In the genomic region with DNA sequence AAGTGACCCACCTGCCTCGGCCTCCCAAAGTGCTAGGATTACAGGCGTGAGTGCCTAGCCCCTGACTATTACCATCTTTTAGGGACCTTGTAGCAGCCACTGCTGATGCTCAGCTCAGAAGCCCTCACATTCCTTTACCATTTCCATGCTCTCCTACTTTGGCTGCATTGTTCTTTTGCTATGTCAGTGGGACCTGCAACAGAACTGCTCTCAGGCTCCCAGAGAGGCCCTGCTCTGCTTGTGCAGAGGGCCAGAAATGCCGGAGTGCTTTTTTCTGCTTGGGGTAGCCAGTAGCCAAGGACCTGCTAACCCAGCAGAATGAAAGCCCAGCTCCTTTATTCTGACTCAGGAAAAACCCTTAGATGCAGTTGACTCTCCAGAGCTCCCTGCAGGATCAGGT, we compare ENCODE assay signal across 20 cellular contexts. TPM values are rescaled to one million over a fixed set of nuclear protein-coding genes. Genes with fewer than 3 reads are reported as not detected.
DNase-seq lines count a peak whose midpoint lies in the region; ATAC-seq, FAIRE-seq and TF ChIP-seq lines count a peak whose summit lies in the region.
"Had no signal": no experiment of that assay in that cellular context is flagged by ENCODE, and none has a peak within 500 bp of the region (broad histone marks: within the 10 kb centered on the region; RNA-seq: fewer than 3 reads in every experiment).

No MANE protein-coding gene starts in this region.

- H3K9ac ChIP-seq in BLaER1 treated with 17β-estradiol and CSF1 and Interleukin-3, amounts not matched to agents 10 nM and 100 nM, result no peak overlapping the region
- H3K9ac ChIP-seq in H1 (replicated peaks in 1 of 4; ENCODE audit: extremely low read depth in 1 of 4, low read depth in 3 of 4, low read length in 3 of 4), result no peak overlapping the region
- H3K9ac ChIP-seq: KMS-11 had no signal

- H2BK20ac ChIP-seq in H1 (ENCODE audit: low read length), result no peak overlapping the region

- TF ChIP-seq POLR2A in H1 (IDR thresholded peaks at IDR 0.05; ENCODE audit: control extremely low read depth in 1 of 2, low read depth in 2 of 2, low read length in 2 of 2), result no peak

- peak overlapping the region in 6 of 11 experiments; percentile 5 to 26 (median 10); a peak in 6 of 22 replicates for H3K4me2 ChIP-seq in BLaER1 treated with 17β-estradiol and CSF1 and Interleukin-3, amounts not matched to agents 10 nM and 100 nM
- H3K4me2 ChIP-seq in H1 (ENCODE audit: insufficient read depth in 1 of 2, low read depth in 2 of 2, low read length in 2 of 2) (no peak overlapping the region), osteoblast (ENCODE audit: insufficient read depth, low read length) (no peak overlapping the region)
- H3K4me2 ChIP-seq: KMS-11 had no signal

- H3K27me3 ChIP-seq in BLaER1 treated with 17β-estradiol and CSF1 and Interleukin-3, amounts not matched to agents 10 nM and 100 nM, result no peaks in the 10 kb centered on the region
- no peaks in the 10 kb centered on the region for H3K27me3 ChIP-seq in H1 (replicated peaks in 1 of 4; ENCODE audit: control insufficient read depth in 3 of 4, extremely low read depth in 1 of 4, insufficient read depth in 3 of 4, low read length in 3 of 4)
- H3K27me3 ChIP-seq in osteoblast (ENCODE audit: insufficient read depth, low read length), result peaks cover 14% of the 10 kb centered on the region

- H4K91ac ChIP-seq in H1 (replicated peaks; ENCODE audit: insufficient read length, low read length), result no peak overlapping the region

- H3K27ac ChIP-seq in BLaER1 treated with 17β-estradiol and CSF1 and Interleukin-3, amounts not matched to agents 10 nM and 100 nM, result no peak overlapping the region
- H3K27ac ChIP-seq in H1 (ENCODE audit: low read depth, low read length) (no peak overlapping the region), osteoblast (ENCODE audit: low read depth, low read length) (no peak overlapping the region)
- H3K27ac ChIP-seq: KMS-11 had no signal

- no peak overlapping the region for H3K14ac ChIP-seq in H1 (ENCODE audit: insufficient read length)

- no peak overlapping the region for H2BK5ac ChIP-seq in H1 (ENCODE audit: low read depth, low read length)

- H2BK15ac ChIP-seq in H1 (ENCODE audit: low read length), result no peak overlapping the region

- no peak overlapping the region for H2AFZ ChIP-seq in H1 (ENCODE audit: low read length)
- no peak overlapping the region for H2AFZ ChIP-seq in osteoblast (ENCODE audit: low read length)

- no peaks in the 10 kb centered on the region for H3K79me2 ChIP-seq in H1 (ENCODE audit: control insufficient read depth in 1 of 2, insufficient read depth in 2 of 2, low read length in 2 of 2)
- H3K79me2 ChIP-seq in osteoblast (ENCODE audit: insufficient read depth, low read length), result no peaks in the 10 kb centered on the region

- no peak overlapping the region for H2AK5ac ChIP-seq in H1 (ENCODE audit: low read depth, low read length)

- no peak overlapping the region for H3K56ac ChIP-seq in H1 (replicated peaks; ENCODE audit: insufficient read length, low read depth, low read length)

- no peak for TF ChIP-seq RAD21 in H1 (IDR thresholded peaks at IDR 0.05 in 1 of 2, conservative IDR thresholded peaks at IDR 0.05 in 1 of 2; ENCODE audit: low read depth in 2 of 2, low read length in 2 of 2)

- TF ChIP-seq EP300 in H1 (IDR thresholded peaks at IDR 0.05; ENCODE audit: borderline replicate concordance in 1 of 2, low read depth in 2 of 2, low read length in 2 of 2), result no peak

- H3K4me1 ChIP-seq in BLaER1 treated with 17β-estradiol and CSF1 and Interleukin-3, amounts not matched to agents 10 nM and 100 nM, result peaks cover 20 to 40% (median 35%) of the 10 kb centered on the region in 10 experiments
- H3K4me1 ChIP-seq in H1 (replicated peaks in 1 of 4; ENCODE audit: control insufficient read depth in 3 of 4, insufficient read depth in 4 of 4, low read length in 3 of 4), result peaks cover 0 to 10% (median 6%) of the 10 kb centered on the region in 4 experiments
- H3K4me1 ChIP-seq in osteoblast (ENCODE audit: insufficient read depth, low read length), result no peaks in the 10 kb centered on the region

- H3K23me2 ChIP-seq in H1 (ENCODE audit: low read depth, low read length), result no peaks in the 10 kb centered on the region

- in situ Hi-C loops in G401 (cut with HindIII; ENCODE audit: low sequenced_read_pairs), result no loop called here

- H2BK12ac ChIP-seq in H1 (ENCODE audit: low read depth, low read length), result no peak overlapping the region

- H3K9me3 ChIP-seq in BLaER1 treated with 17β-estradiol and CSF1 and Interleukin-3, amounts not matched to agents 10 nM and 100 nM (replicated peaks in 1 of 11), result no peaks in the 10 kb centered on the region
- no peaks in the 10 kb centered on the region for H3K9me3 ChIP-seq in H1 (ENCODE audit: insufficient read depth in 2 of 2, low read depth in 1 of 2, low read length in 1 of 2)
- H3K9me3 ChIP-seq in osteoblast (ENCODE audit: low read depth, low read length), result no peaks in the 10 kb centered on the region

- H3K4ac ChIP-seq in H1 (replicated peaks; ENCODE audit: insufficient read length, low read depth, low read length), result no peak overlapping the region

- CTCF ChIA-PET in H1 (lab: Charles Lee; ENCODE audit: partially characterized antibody), result interaction anchor here (0.6 to 1.1 kb wide), 5 partner anchors 27 to 846 kb away, joined by 3 to 4 read pairs (median 3); no protein-coding TSS in a partner anchor

- H2BK120ac ChIP-seq in H1 (replicated peaks; ENCODE audit: low read depth, low read length), result no peak overlapping the region

- no peak for ATAC-seq in GM18502 (IDR thresholded peaks at IDR 0.05; ENCODE audit: poor library complexity, unreplicated experiment)
- ATAC-seq: HepG2 had no signal

- no peak overlapping the region for H3K18ac ChIP-seq in H1 (ENCODE audit: extremely low read depth, low read length)

- H3K79me1 ChIP-seq in H1 (ENCODE audit: low read depth, low read length), result no peaks in the 10 kb centered on the region; the same call in 1 of the 2 replicates

- no peak for FAIRE-seq in H1 (lab: Jason Lieb, UNC)
- FAIRE-seq: GM12892, HepG2, HTR-8/SVneo had no signal

- no peak overlapping the region for H3K4me3 ChIP-seq in BLaER1 treated with 17β-estradiol and CSF1 and Interleukin-3, amounts not matched to agents 10 nM and 100 nM
- H3K4me3 ChIP-seq in H1 (ENCODE audit: extremely low read depth in 1 of 4, insufficient read depth in 2 of 4, low read depth in 3 of 4, low read length in 4 of 4) (no peak overlapping the region), osteoblast (ENCODE audit: insufficient read depth, low read length) (no peak overlapping the region)

- H4K5ac ChIP-seq in H1 (ENCODE audit: insufficient read length, low read depth, low read length), result no peak overlapping the region

- 91% methylated on average over 3 of the region's 3 CpGs; no CpG with 5 or more reads in 1 of the 2 experiments for WGBS in H1 (ENCODE audit: extremely low coverage in 1 of 2, insufficient coverage in 1 of 2, insufficient read length in 1 of 2, insufficient replicate concordance in 2 of 2, low coverage in 1 of 2, low lambda C conversion rate in 2 of 2, missing lambda C conversion rate in 1 of 2), 2 experiments

- DNase-seq in H1 (ENCODE audit: low read depth in 1 of 2, low spot score in 2 of 2) (peak in 1 of 2 experiments; percentile 41), islet precursor cell (peak; percentile 57), osteoblast (ENCODE audit: insufficient read length, low spot score, missing footprints) (peak; percentile 38), G401 (ENCODE audit: low spot score) (no peak), GM19240 (ENCODE audit: insufficient read length, low spot score) (no peak)
- DNase-seq: 8988T; AML-193; C1 segment of cervical spinal cord; CD4-positive, alpha-beta T cell; DMS79; GDM1; HCEC 1CT; HFFc6 had no signal

- POLR2A ChIA-PET in H1 (lab: Charles Lee; ENCODE audit: partially characterized antibody), result interaction anchor here (1.0 kb wide), 1 partner anchor 31 kb away, joined by 4 read pairs; no protein-coding TSS in a partner anchor

- H3K23ac ChIP-seq in H1 (ENCODE audit: insufficient read length), result no peak overlapping the region

- H3K36me3 ChIP-seq in BLaER1 treated with 17β-estradiol and CSF1 and Interleukin-3, amounts not matched to agents 10 nM and 100 nM, result no peaks in the 10 kb centered on the region
- H3K36me3 ChIP-seq in H1 (ENCODE audit: control insufficient read depth in 2 of 4, insufficient read depth in 4 of 4, low read length in 3 of 4) (no peaks in the 10 kb centered on the region), osteoblast (ENCODE audit: insufficient read depth, low read length) (no peaks in the 10 kb centered on the region)

- TF ChIP-seq CTCF in H1 (IDR thresholded peaks at IDR 0.05; ENCODE audit: control extremely low read depth in 1 of 3, insufficient read depth in 1 of 3, low read depth in 1 of 3, low read length in 3 of 3) (no peak), osteoblast (IDR thresholded peaks at IDR 0.05; ENCODE audit: extremely low read depth, low read depth, low read length) (no peak)

- no peaks in the 10 kb centered on the region for H4K20me1 ChIP-seq in BLaER1 treated with 17β-estradiol and CSF1 and Interleukin-3, amounts not matched to agents 10 nM and 100 nM
- H4K20me1 ChIP-seq in H1 (replicated peaks in 1 of 2; ENCODE audit: control insufficient read depth in 1 of 2, insufficient read depth in 2 of 2, low read length in 2 of 2), result no peaks in the 10 kb centered on the region
- H4K20me1 ChIP-seq in osteoblast (ENCODE audit: insufficient read depth, low read length), result no peaks in the 10 kb centered on the region

- H4K8ac ChIP-seq in H1 (ENCODE audit: extremely low read depth, insufficient read depth, low read length), result peak overlapping the region; percentile 7; the same call in 1 of the 2 replicates

RNA-seq across cellular contexts. Expression of a gene that starts 18.3 kb away (rescaled TPM):
- 1.8 and 2.0 TPM in 2 replicates for total RNA-seq in H1 (2021; fragmentation: NEBNext Ultra II Directional; extraction: Animal tissue kit (Norgen Biotek cat#: 25700))
- 0.24 and 0.50 TPM in 2 replicates for polyA plus RNA-seq in H1 (2011; rRNA removed)
- 0.87 TPM for polyA plus RNA-seq in H1 (2011; cell fraction: cytosol; rRNA removed)
- 0.16 TPM for polyA plus RNA-seq in H1 (2011; cell fraction: nucleus; rRNA removed)
- polyA plus RNA-seq in H1 (2012, experiment 1 of 2), result 0.62 to 0.84 TPM (median 0.77 TPM) in 4 replicates
- 0.38 TPM for polyA plus RNA-seq in H1 (2012, experiment 2 of 2)
- polyA plus RNA-seq in H1 (2013, experiment 1 of 2), result 2.4 TPM
- polyA plus RNA-seq in H1 (2013, experiment 2 of 2), result 2.4 TPM
- 0.34 TPM in 1 of 2 replicates, not detected in the other for polyA minus RNA-seq in H1 (2011; rRNA and poly(A)+ RNA removed)
- polyA minus RNA-seq in H1 (2011; cell fraction: cytosol; rRNA and poly(A)+ RNA removed), result not detected
- not detected for polyA minus RNA-seq in H1 (2011; cell fraction: nucleus; rRNA and poly(A)+ RNA removed)
- not detected in 2 replicates for total RNA-seq in osteoblast
- not detected in 2 replicates for total RNA-seq in G401 (2014; rRNA removed; shearing (Covaris generic))
- total RNA-seq: H4, HepG2, HFFc6 had no signal
- polyA plus RNA-seq: HepG2 had no signal

RNA-seq across cellular contexts. Expression of a gene that starts 49.6 kb away (rescaled TPM):
- 12.5 and 13.8 TPM in 2 replicates for total RNA-seq in H1 (2021; fragmentation: NEBNext Ultra II Directional; extraction: Animal tissue kit (Norgen Biotek cat#: 25700))
- 10.7 and 11.3 TPM in 2 replicates for polyA plus RNA-seq in H1 (2011; rRNA removed)
- polyA plus RNA-seq in H1 (2011; cell fraction: cytosol; rRNA removed), result 11.2 TPM
- polyA plus RNA-seq in H1 (2011; cell fraction: nucleus; rRNA removed), result 9.2 TPM
- polyA plus RNA-seq in H1 (2012, experiment 1 of 2), result 9.9 to 15.0 TPM (median 10.5 TPM) in 4 replicates
- polyA plus RNA-seq in H1 (2012, experiment 2 of 2), result 14.3 TPM
- polyA plus RNA-seq in H1 (2013, experiment 1 of 2), result 12.5 TPM
- polyA plus RNA-seq in H1 (2013, experiment 2 of 2), result 12.5 TPM
- polyA minus RNA-seq in H1 (2011; rRNA and poly(A)+ RNA removed), result 3.0 and 3.3 TPM in 2 replicates
- 8.9 TPM for polyA minus RNA-seq in H1 (2011; cell fraction: cytosol; rRNA and poly(A)+ RNA removed)
- polyA minus RNA-seq in H1 (2011; cell fraction: nucleus; rRNA and poly(A)+ RNA removed), result 6.9 TPM
- under 0.01 TPM in 1 of 2 replicates, not detected in the other for total RNA-seq in osteoblast
- 0.31 TPM in 1 of 2 replicates, not detected in the other for total RNA-seq in G401 (2014; rRNA removed; shearing (Covaris generic))
- total RNA-seq: H4, HepG2, HFFc6 had no signal
- polyA plus RNA-seq: HepG2 had no signal

Comparison
In these comparisons a context has a peak if more than half of its experiments do, and no peak if none do; other contexts are left out.
1. H3K4me2 ChIP-seq: peak in BLaER1 treated with 17β-estradiol and CSF1 and Interleukin-3, amounts not matched to agents 10 nM and 100 nM (6 of 11); none in H1 (0 of 2) and osteoblast (single experiment).
2. DNase-seq: peak in islet precursor cell (single experiment) and osteoblast (single experiment); none in G401 (single experiment) and GM19240 (single experiment).
3. RNA of a gene that starts 49.6 kb away (total RNA-seq): 12.5 to 13.8 TPM in H1; 0.31 TPM in G401 and under 0.01 TPM in osteoblast; every median in the first group is over 10 times any median in the second.